25 cellular contexts compared by ENCODE assay signal in the genomic region with DNA sequence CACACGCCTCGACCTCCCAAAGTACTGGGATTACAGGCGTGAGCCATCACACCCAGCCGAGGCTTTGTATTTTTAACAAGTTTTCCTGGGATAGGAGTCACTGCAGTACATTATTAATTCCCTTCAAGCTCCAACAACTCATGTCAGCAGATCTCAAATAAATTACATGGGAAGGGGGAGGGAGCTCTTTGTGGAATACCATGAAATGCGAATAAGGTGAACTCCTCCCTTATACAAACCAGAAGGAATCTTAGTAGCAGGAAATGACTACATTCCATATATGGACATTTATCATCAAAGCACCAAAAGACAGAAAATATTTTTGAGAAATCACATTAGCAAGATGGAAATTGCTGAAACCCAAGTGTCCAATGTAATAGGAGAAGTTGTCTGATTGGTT. TPM values are rescaled to one million over a fixed set of nuclear protein-coding genes. Genes with fewer than 3 reads are reported as not detected.
A peak's percentile ranks its signal among the peaks of the same experiment; 100 is the strongest.
DNase-seq lines count a peak whose midpoint lies in the region; ATAC-seq, FAIRE-seq and TF ChIP-seq lines count a peak whose summit lies in the region.
"Had no signal": no experiment of that assay in that cellular context is flagged by ENCODE, and none has a peak within 500 bp of the region (broad histone marks: within the 10 kb centered on the region; RNA-seq: fewer than 3 reads in every experiment).

No MANE protein-coding gene starts in this region.

- H3K27me3 ChIP-seq in right atrium auricular region (no peaks in the 10 kb centered on the region), astrocyte (ENCODE audit: insufficient read depth, low read length) (no peaks in the 10 kb centered on the region)
- H3K27me3 ChIP-seq: breast epithelium, dorsolateral prefrontal cortex, upper lobe of left lung had no signal

- H4K20me1 ChIP-seq in astrocyte (ENCODE audit: insufficient read depth, low read length) = no peaks in the 10 kb centered on the region

- in situ Hi-C loops in KBM-7 (cut with MboI; ENCODE audit: low pct_unique_long_range_greater_than_20kb, low sequenced_read_pairs) = no loop called here

- H3K36me3 ChIP-seq in right atrium auricular region (peaks cover 4% of the 10 kb centered on the region), astrocyte (ENCODE audit: insufficient read depth, low read length) (peaks cover 6% of the 10 kb centered on the region)
- H3K36me3 ChIP-seq: breast epithelium had no signal

- peak overlapping the region; percentile 21 for H3K4me3 Mint-ChIP-seq in astrocyte (ENCODE audit: unreplicated experiment)
- H3K4me3 Mint-ChIP-seq: activated CD4-positive, alpha-beta memory T cell treated with anti-CD3 and anti-CD28 coated beads for 36 hours; GM23338; T-helper 1 cell treated with Interleukin-12 subunit alpha and Interleukin-12 subunit beta and Interleukin-4 antibody, amounts not matched to agents 30 μg/mL and 1 μg/mL, for 36 hours had no signal

- H3K4me1 ChIP-seq in right atrium auricular region (peaks cover 0 to 13% of the 10 kb centered on the region in 2 donors), astrocyte (ENCODE audit: insufficient read depth, low read length) (peaks cover 17% of the 10 kb centered on the region)

- peaks cover 8% of the 10 kb centered on the region for H3K9me3 Mint-ChIP-seq in astrocyte (ENCODE audit: unreplicated experiment)
- H3K9me3 Mint-ChIP-seq: activated CD4-positive, alpha-beta memory T cell treated with anti-CD3 and anti-CD28 coated beads for 36 hours; CD4-positive, CD25-positive, alpha-beta regulatory T cell; T-helper 1 cell treated with Interleukin-12 subunit alpha and Interleukin-12 subunit beta and Interleukin-4 antibody, amounts not matched to agents 30 μg/mL and 1 μg/mL, for 36 hours had no signal

- peaks cover 3% of the 10 kb centered on the region for H3K27me3 Mint-ChIP-seq in astrocyte (ENCODE audit: low read depth, unreplicated experiment)
- H3K27me3 Mint-ChIP-seq: activated CD4-positive, alpha-beta memory T cell treated with anti-CD3 and anti-CD28 coated beads for 36 hours; CD4-positive, CD25-positive, alpha-beta regulatory T cell had no signal

- H3K4me3 ChIP-seq in right atrium auricular region (no peak overlapping the region), astrocyte (ENCODE audit: insufficient read depth, low read depth, low read length) (no peak overlapping the region)
- H3K4me3 ChIP-seq: breast epithelium, dorsolateral prefrontal cortex, GM23338, upper lobe of left lung had no signal

- H3K79me2 ChIP-seq in astrocyte (ENCODE audit: insufficient read depth, low read length) = peaks cover 11% of the 10 kb centered on the region

- H3K4me2 ChIP-seq in astrocyte (ENCODE audit: low read length) = peak overlapping the region; percentile 4
- H3K4me2 ChIP-seq: GM23338 had no signal

- no peak for DNase-seq in right atrium auricular region (ENCODE audit: low spot score)
- no peak for DNase-seq in left ventricle myocardium superior
- DNase-seq in astrocyte (ENCODE audit: low read depth) = peak; percentile 76
- DNase-seq in kidney tubule cell (ENCODE audit: low spot score) = peak; percentile 80
- no peak for DNase-seq in NCI-H2196 (lab: John Stamatoyannopoulos, UW; ENCODE audit: unreplicated experiment)
- DNase-seq in KBM-7 = no peak
- DNase-seq: activated CD4-positive, alpha-beta memory T cell treated with anti-CD3 and anti-CD28 coated beads for 36 hours; activated T-cell treated with anti-CD3 and anti-CD28 coated beads, Interleukin-2, amount 50 U/mL, for 1 hour; CD4-positive, CD25-positive, alpha-beta regulatory T cell; DND-41; dorsolateral prefrontal cortex; erythroblast; head of caudate nucleus; NCI-H1417 treated with DMSO at 0.1 percent for 48 hours; retina; stimulated activated naive CD4-positive, alpha-beta T cell; upper lobe of left lung; WERI-Rb-1 had no signal

- TF ChIP-seq CTCF in right atrium auricular region (IDR thresholded peaks at IDR 0.05) (no peak), astrocyte (IDR thresholded peaks at IDR 0.05; ENCODE audit: insufficient read depth, low read depth, low read length) (no peak)

- ATAC-seq in left ventricle myocardium superior (no peak), HG03159 (IDR thresholded peaks at IDR 0.05; ENCODE audit: unreplicated experiment) (no peak), HG02588 (IDR thresholded peaks at IDR 0.05; ENCODE audit: unreplicated experiment) (no peak)
- ATAC-seq: activated naive CD4-positive, alpha-beta T cell treated with anti-CD3 and anti-CD28 coated beads, Interleukin-2, amount 50 U/mL, for 72 hours; GM23338 had no signal

- H3K27ac ChIP-seq in right atrium auricular region (peak overlapping the region; percentile 94 to 95), astrocyte (ENCODE audit: low read depth, low read length) (no peak overlapping the region)
- H3K27ac ChIP-seq: breast epithelium, dorsolateral prefrontal cortex, upper lobe of left lung, WERI-Rb-1 had no signal

- no peak overlapping the region for H2AFZ ChIP-seq in astrocyte (ENCODE audit: low read depth, low read length)
- H2AFZ ChIP-seq: GM23338 had no signal

- no peak overlapping the region for H3K9ac ChIP-seq in astrocyte (ENCODE audit: low read length)

- peak overlapping the region; percentile 72 for H3K27ac Mint-ChIP-seq in astrocyte (ENCODE audit: unreplicated experiment)
- H3K27ac Mint-ChIP-seq: activated CD4-positive, alpha-beta memory T cell treated with anti-CD3 and anti-CD28 coated beads for 36 hours; GM23338; T-helper 1 cell treated with Interleukin-12 subunit alpha and Interleukin-12 subunit beta and Interleukin-4 antibody, amounts not matched to agents 30 μg/mL and 1 μg/mL, for 36 hours had no signal

- FAIRE-seq in astrocyte (lab: Jason Lieb, UNC) = no peak
- FAIRE-seq: islet of Langerhans had no signal

- peaks cover 9% of the 10 kb centered on the region for H3K36me3 Mint-ChIP-seq in astrocyte (ENCODE audit: low read depth, unreplicated experiment)

- no peaks in the 10 kb centered on the region for H3K9me3 ChIP-seq in right atrium auricular region
- no peaks in the 10 kb centered on the region for H3K9me3 ChIP-seq in astrocyte (ENCODE audit: insufficient read depth, low read depth, low read length)
- H3K9me3 ChIP-seq: breast epithelium, upper lobe of left lung had no signal

- intact Hi-C loops in left ventricle myocardium superior (cut with micrococcal nuclease) = no loop called here

- peaks cover 24% of the 10 kb centered on the region for H3K4me1 Mint-ChIP-seq in astrocyte (ENCODE audit: low read depth, unreplicated experiment)

RNA-seq across cellular contexts. Expression of a gene that starts 2.9 kb away (rescaled TPM):
- total RNA-seq in right atrium auricular region = 10 to 100 TPM; 23.0 to 38.3 TPM
- 18.6 TPM for total RNA-seq in left ventricle myocardium superior
- 44.6 and 46.4 TPM in 2 replicates for total RNA-seq in astrocyte

RNA-seq across cellular contexts. Expression of a gene that starts 3.0 kb away (rescaled TPM):
- total RNA-seq in right atrium auricular region (10 to 100 TPM; 24.4 to 34.9 TPM), left ventricle myocardium superior (297 TPM), astrocyte (0.05 and 0.11 TPM in 2 replicates)

Comparison
In these comparisons a context has a peak if more than half of its experiments do, and no peak if none do; other contexts are left out.
1. DNase-seq: peak in astrocyte (single experiment) and kidney tubule cell (single experiment); none in right atrium auricular region (single experiment), left ventricle myocardium superior (single experiment), NCI-H2196 (single experiment) and KBM-7 (single experiment).
2. RNA of a gene that starts 3.0 kb away (total RNA-seq): 297 TPM in left ventricle myocardium superior (single experiment) and 24.4 to 34.9 TPM in right atrium auricular region; 0.05 to 0.11 TPM in astrocyte; every median in the first group is over 10 times any median in the second.